In genomic region chr4:113641025-113641431, GRCh38 we compare ENCODE assay signal across 10 cellular contexts.
A peak's percentile ranks its signal among the peaks of the same experiment; 100 is the strongest.
DNase-seq lines count a peak whose midpoint lies in the region; ATAC-seq, FAIRE-seq and TF ChIP-seq lines count a peak whose summit lies in the region.
"Had no signal": no experiment of that assay in that cellular context is flagged by ENCODE, and none has a peak within 500 bp of the region (broad histone marks: within the 10 kb centered on the region; RNA-seq: fewer than 3 reads in every experiment).

No MANE protein-coding gene starts in this region.

- H3K36me3 ChIP-seq in liver (ENCODE audit: control insufficient read depth in 4 of 4, insufficient read depth in 3 of 4, low read depth in 1 of 4, low read length in 3 of 4): no peaks in the 10 kb centered on the region

- in situ Hi-C loops in KBM-7 (cut with MboI; ENCODE audit: low pct_unique_long_range_greater_than_20kb, low sequenced_read_pairs): no loop called here

- no peak for FAIRE-seq in HTR-8/SVneo (lab: Jason Lieb, UNC)

- no peak overlapping the region for H3K4me3 ChIP-seq in liver (ENCODE audit: low read depth in 1 of 3, low read length in 3 of 3)

- no peaks in the 10 kb centered on the region for H3K9me3 ChIP-seq in liver (ENCODE audit: control insufficient read depth in 4 of 4, low read length in 3 of 4)

- TF ChIP-seq CTCF in liver (IDR thresholded peaks at IDR 0.05; ENCODE audit: low read depth, low read length, missing input control): no peak

- peak overlapping the region in 1 of 2 donors; percentile 42 for H3K27ac ChIP-seq in liver (ENCODE audit: low read depth in 1 of 2, low read length in 2 of 2)
- H3K27ac ChIP-seq: KMS-11 had no signal

- ATAC-seq in GM18517 (IDR thresholded peaks at IDR 0.05; ENCODE audit: unreplicated experiment): peak; percentile 76
- ATAC-seq in GM21619 (IDR thresholded peaks at IDR 0.05; ENCODE audit: unreplicated experiment): peak; percentile 68
- peak; percentile 69 for ATAC-seq in HG03442 (IDR thresholded peaks at IDR 0.05; ENCODE audit: unreplicated experiment)

- peak overlapping the region in 1 of 2 donors; percentile 34 for H3K9ac ChIP-seq in liver (ENCODE audit: low read depth in 1 of 2, low read length in 2 of 2)
- H3K9ac ChIP-seq: KMS-11 had no signal

- H3K27me3 ChIP-seq in liver (ENCODE audit: control insufficient read depth in 4 of 4, insufficient read depth in 4 of 4, low read length in 3 of 4): no peaks in the 10 kb centered on the region

- peak in 1 of 2 donors; percentile 36 for TF ChIP-seq RAD21 in liver (IDR thresholded peaks at IDR 0.05)

- DNase-seq in activated T-cell treated with anti-CD3 and anti-CD28 coated beads for 4 hours (no peak), KBM-7 (no peak), HTR-8/SVneo (ENCODE audit: insufficient read length, low spot score) (no peak)
- no peak for DNase-seq in activated CD8-positive, alpha-beta memory T cell treated with anti-CD3 and anti-CD28 coated beads, Interleukin-2, amount 50 U/mL, for 4 hours
- DNase-seq: GDM1 had no signal

- H3K4me1 ChIP-seq in liver (ENCODE audit: control insufficient read depth in 4 of 4, insufficient read depth in 4 of 4, low read length in 3 of 4): peaks cover 0 to 18% (median 7%) of the 10 kb centered on the region in 4 donors

- WGBS in liver: 32% methylated on average over 1 of the region's 1 CpG

TF ChIP-seq in liver, 16 proteins besides CTCF, POLR2A, EP300 and RAD21:
- TF ChIP-seq MAX (IDR thresholded peaks at IDR 0.05) (no peak), FOXA2 (IDR thresholded peaks at IDR 0.05) (no peak), SP1 (IDR thresholded peaks at IDR 0.05) (peak; percentile 68), HNF4G (IDR thresholded peaks at IDR 0.05) (peak; percentile 22), JUND (IDR thresholded peaks at IDR 0.05) (no peak), ATF3 (IDR thresholded peaks at IDR 0.05) (no peak), FOXA1 (IDR thresholded peaks at IDR 0.05) (no peak), HNF4A (conservative IDR thresholded peaks at IDR 0.05) (peak; percentile 79 to 84), GABPA (IDR thresholded peaks at IDR 0.05 in 1 of 2, conservative IDR thresholded peaks at IDR 0.05 in 1 of 2) (no peak), NR2F2 (IDR thresholded peaks at IDR 0.05) (no peak), TAF1 (conservative IDR thresholded peaks at IDR 0.05) (no peak), REST (IDR thresholded peaks at IDR 0.05) (no peak), EGR1 (IDR thresholded peaks at IDR 0.05; ENCODE audit: low read depth in 2 of 2) (no peak), YY1 (IDR thresholded peaks at IDR 0.05) (no peak), RXRA (IDR thresholded peaks at IDR 0.05) (peak in 1 of 2 donors; percentile 27), ZBTB33 (IDR thresholded peaks at IDR 0.05) (no peak)
